In genomic region chrX:3585719-3586118, GRCh38 we compare ENCODE assay signal across 17 cellular contexts.
"Had no signal": no experiment of that assay in that cellular context is flagged by ENCODE, and none has a peak within 500 bp of the region (broad histone marks: within the 10 kb centered on the region; RNA-seq: fewer than 3 reads in every experiment).

No MANE protein-coding gene starts in this region.

- H3K4me3 ChIP-seq: left ventricle myocardium inferior, skin epidermis, tibial nerve, vagina had no signal

- DNase-seq: activated CD4-positive, alpha-beta memory T cell treated with anti-CD3 and anti-CD28 coated beads for 36 hours; activated CD4-positive, alpha-beta T cell treated with anti-CD3 and anti-CD28 coated beads for 36 hours; activated CD8-positive, alpha-beta memory T cell treated with anti-CD3 and anti-CD28 coated beads, Interleukin-2, amount 10 ng/mL, durations not matched to agents 7 days and 5 days; activated naive CD4-positive, alpha-beta T cell treated with anti-CD3 and anti-CD28 coated beads, Interleukin-2, amount 10 ng/mL, durations not matched to agents 7 days and 5 days; activated T-cell treated with anti-CD3 and anti-CD28 coated beads, Interleukin-2, amount 50 U/mL, for 1 hour; foreskin fibroblast; hippocampal formation; kidney; left ventricle myocardium inferior; naive thymus-derived CD8-positive, alpha-beta T cell; posterior cingulate gyrus; stimulated activated CD4-positive, alpha-beta T cell treated with anti-CD3 and anti-CD28 coated beads, Interleukin-15, amount 100 ng/mL, for 24 hours; stimulated activated CD4-positive, alpha-beta T cell treated with anti-CD3 and anti-CD28 coated beads, Interleukin-4, amount 100 ng/mL, for 24 hours; stimulated activated naive CD4-positive, alpha-beta T cell had no signal

- ATAC-seq: activated CD4-positive, alpha-beta T cell treated with anti-CD3 and anti-CD28 coated beads for 36 hours; activated CD8-positive, alpha-beta memory T cell treated with anti-CD3 and anti-CD28 coated beads, Interleukin-2, amount 10 ng/mL, durations not matched to agents 7 days and 5 days; naive thymus-derived CD8-positive, alpha-beta T cell had no signal
